ENCODE assay signal across 1 cellular context in the genomic region with DNA sequence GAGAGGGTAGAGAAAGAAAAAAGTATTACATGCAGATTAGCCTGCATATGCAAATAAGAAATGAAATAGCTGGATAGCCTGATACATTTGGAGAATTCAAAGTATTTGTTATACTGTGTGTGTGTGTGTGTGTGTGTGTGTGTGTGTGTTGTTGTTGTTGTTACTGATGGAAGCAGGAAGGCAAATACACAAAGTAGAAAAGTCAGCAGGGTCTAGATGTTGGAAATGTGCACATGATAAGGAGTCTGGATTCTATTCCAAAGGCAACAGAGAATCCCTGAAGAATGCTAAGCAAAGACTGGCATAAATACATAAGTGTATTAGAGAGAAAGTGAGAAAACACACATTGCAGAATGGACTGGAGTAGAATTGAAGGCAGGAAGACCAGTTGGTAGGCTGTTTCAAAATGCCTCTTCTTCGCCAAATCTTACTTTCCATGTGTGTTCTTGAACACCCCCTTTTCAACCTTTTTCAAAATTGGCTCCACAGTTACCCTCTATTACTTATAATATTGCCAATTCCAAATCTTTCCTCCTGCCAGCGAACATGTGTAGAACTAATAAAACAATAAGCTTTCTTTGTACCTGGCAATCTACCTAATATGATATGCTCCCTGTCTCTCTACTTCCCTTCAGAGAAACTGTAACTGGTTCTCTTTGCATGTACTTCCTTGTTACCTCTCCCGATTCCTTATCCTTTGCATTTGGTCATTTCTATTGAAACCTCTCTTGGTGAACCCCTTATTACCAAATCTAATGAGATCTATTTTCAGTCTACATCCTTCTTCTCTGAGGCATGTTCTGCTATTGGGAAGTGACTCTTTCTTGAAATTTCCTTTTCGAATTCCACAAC.
TF ChIP-seq lines count a peak whose summit lies in the region.

No MANE protein-coding gene starts in this region.

TF ChIP-seq in K562, 482 proteins besides CTCF, POLR2A, EP300 and RAD21 (continued from another document and continues in another):
- TF ChIP-seq TAF9B (IDR thresholded peaks at IDR 0.05; ENCODE audit: partially characterized antibody) (no peak), CREB5 (CRISPR knock-in tag; IDR thresholded peaks at IDR 0.05) (no peak), HDAC8 (tag; IDR thresholded peaks at IDR 0.05) (no peak), HLTF (IDR thresholded peaks at IDR 0.05) (peak; percentile 78), JUND (IDR thresholded peaks at IDR 0.05; ENCODE audit: borderline replicate concordance, low read depth, low read length) (no peak), JUND (tag; IDR thresholded peaks at IDR 0.05; ENCODE audit: borderline replicate concordance, low read depth, low read length) (no peak), CTBP1 (IDR thresholded peaks at IDR 0.05; ENCODE audit: borderline replicate concordance) (no peak), CREB1 (IDR thresholded peaks at IDR 0.05) (no peak), CREB1 (CRISPR knock-in tag; IDR thresholded peaks at IDR 0.05) (no peak), ZNF445 (CRISPR knock-in tag; IDR thresholded peaks at IDR 0.05; ENCODE audit: low read depth) (no peak), TAL1 (IDR thresholded peaks at IDR 0.05) (no peak), ZNF232 (CRISPR knock-in tag; IDR thresholded peaks at IDR 0.05) (no peak), HDAC2 (IDR thresholded peaks at IDR 0.05) (no peak; the same call in 1 of the 2 replicates), POLR3A (IDR thresholded peaks at IDR 0.05; ENCODE audit: borderline replicate concordance, extremely low read depth, insufficient read depth, insufficient read length) (no peak), ZNF239 (CRISPR knock-in tag; IDR thresholded peaks at IDR 0.05) (peak; percentile 26; the same call in 1 of the 2 replicates), ZBTB12 (CRISPR knock-in tag; IDR thresholded peaks at IDR 0.05) (no peak), ETV1 (tag; conservative IDR thresholded peaks at IDR 0.05; ENCODE audit: low read depth) (no peak), NFIX (CRISPR knock-in tag; IDR thresholded peaks at IDR 0.05; ENCODE audit: low read depth) (no peak), PRDM10 (IDR thresholded peaks at IDR 0.05; ENCODE audit: partially characterized antibody) (no peak), E4F1 (CRISPR knock-in tag; IDR thresholded peaks at IDR 0.05; ENCODE audit: borderline replicate concordance) (0 out of 2 replicates have a peak, but pooled peaks have one; percentile 53), PPARD (CRISPR knock-in tag; IDR thresholded peaks at IDR 0.05) (no peak), FOXK2 (conservative IDR thresholded peaks at IDR 0.05 in 1 of 2, IDR thresholded peaks at IDR 0.05 in 1 of 2; ENCODE audit: low read depth in 2 of 2) (peak; percentile 82 to 91), IRF1 (CRISPR knock-in tag; IDR thresholded peaks at IDR 0.05; ENCODE audit: borderline replicate concordance) (0 out of 2 replicates have a peak, but pooled peaks have one; percentile 32), POLR2H (tag; IDR thresholded peaks at IDR 0.05; ENCODE audit: low read depth) (peak; percentile 57), KLF16 (IDR thresholded peaks at IDR 0.05) (no peak), KAT2B (IDR thresholded peaks at IDR 0.05; ENCODE audit: low read depth, low read length) (no peak), NR0B1 (IDR thresholded peaks at IDR 0.05; ENCODE audit: partially characterized antibody) (no peak), ZNF133 (CRISPR knock-in tag; IDR thresholded peaks at IDR 0.05) (no peak), KAT8 (IDR thresholded peaks at IDR 0.05; ENCODE audit: low read depth) (no peak; the same call in 1 of the 2 replicates), CBX1 (IDR thresholded peaks at IDR 0.05; ENCODE audit: low read depth) (no peak), SMAD3 (CRISPR knock-in tag; conservative IDR thresholded peaks at IDR 0.05) (no peak), ILK (tag; IDR thresholded peaks at IDR 0.05; ENCODE audit: borderline replicate concordance, low read depth) (no peak), SIX5 (IDR thresholded peaks at IDR 0.05; ENCODE audit: borderline replicate concordance in 1 of 2, insufficient read depth in 1 of 2, low read depth in 1 of 2, low read length in 2 of 2) (no peak), SMAD1 (IDR thresholded peaks at IDR 0.05; ENCODE audit: low read depth, low read length, partially characterized antibody) (no peak), ZNF780A (CRISPR knock-in tag; IDR thresholded peaks at IDR 0.05) (no peak), WHSC1 (IDR thresholded peaks at IDR 0.05; ENCODE audit: low read length) (no peak), TCF3 (CRISPR knock-in tag; IDR thresholded peaks at IDR 0.05) (peak; percentile 21; the same call in 1 of the 2 replicates), HEY1 (CRISPR knock-in tag; IDR thresholded peaks at IDR 0.05; ENCODE audit: borderline replicate concordance) (no peak), RCOR1 (IDR thresholded peaks at IDR 0.05; ENCODE audit: borderline replicate concordance in 1 of 2, low read depth in 2 of 2, low read length in 2 of 2) (no peak), ZNF395 (CRISPR knock-in tag; IDR thresholded peaks at IDR 0.05) (no peak), HMGN3 (IDR thresholded peaks at IDR 0.05; ENCODE audit: borderline replicate concordance, extremely low read depth, insufficient read length, low read depth, low read length) (no peak), ZNF551 (CRISPR knock-in tag; IDR thresholded peaks at IDR 0.05) (no peak), ZNF778 (CRISPR knock-in tag; IDR thresholded peaks at IDR 0.05) (no peak), XRCC4 (IDR thresholded peaks at IDR 0.05; ENCODE audit: extremely low read depth, insufficient read depth, insufficient read length) (no peak), NFE2 (IDR thresholded peaks at IDR 0.05; ENCODE audit: low read depth) (no peak), ESRRA (IDR thresholded peaks at IDR 0.05; ENCODE audit: borderline replicate concordance, low read depth) (no peak), ZKSCAN1 (IDR thresholded peaks at IDR 0.05; ENCODE audit: low read depth, low read length) (no peak), ZNF134 (CRISPR knock-in tag; conservative IDR thresholded peaks at IDR 0.05) (no peak)
- TF ChIP-seq, protein P1, sequence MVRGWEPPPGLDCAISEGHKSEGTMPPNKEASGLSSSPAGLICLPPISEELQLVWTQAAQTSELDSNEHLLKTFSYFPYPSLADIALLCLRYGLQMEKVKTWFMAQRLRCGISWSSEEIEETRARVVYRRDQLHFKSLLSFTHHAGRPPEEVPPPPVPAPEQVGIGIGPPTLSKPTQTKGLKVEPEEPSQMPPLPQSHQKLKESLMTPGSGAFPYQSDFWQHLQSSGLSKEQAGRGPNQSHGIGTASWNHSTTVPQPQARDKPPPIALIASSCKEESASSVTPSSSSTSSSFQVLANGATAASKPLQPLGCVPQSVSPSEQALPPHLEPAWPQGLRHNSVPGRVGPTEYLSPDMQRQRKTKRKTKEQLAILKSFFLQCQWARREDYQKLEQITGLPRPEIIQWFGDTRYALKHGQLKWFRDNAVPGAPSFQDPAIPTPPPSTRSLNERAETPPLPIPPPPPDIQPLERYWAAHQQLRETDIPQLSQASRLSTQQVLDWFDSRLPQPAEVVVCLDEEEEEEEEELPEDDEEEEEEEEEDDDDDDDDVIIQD (CRISPR knock-in tag; IDR thresholded peaks at IDR 0.05), result no peak
- TF ChIP-seq, protein P2, sequence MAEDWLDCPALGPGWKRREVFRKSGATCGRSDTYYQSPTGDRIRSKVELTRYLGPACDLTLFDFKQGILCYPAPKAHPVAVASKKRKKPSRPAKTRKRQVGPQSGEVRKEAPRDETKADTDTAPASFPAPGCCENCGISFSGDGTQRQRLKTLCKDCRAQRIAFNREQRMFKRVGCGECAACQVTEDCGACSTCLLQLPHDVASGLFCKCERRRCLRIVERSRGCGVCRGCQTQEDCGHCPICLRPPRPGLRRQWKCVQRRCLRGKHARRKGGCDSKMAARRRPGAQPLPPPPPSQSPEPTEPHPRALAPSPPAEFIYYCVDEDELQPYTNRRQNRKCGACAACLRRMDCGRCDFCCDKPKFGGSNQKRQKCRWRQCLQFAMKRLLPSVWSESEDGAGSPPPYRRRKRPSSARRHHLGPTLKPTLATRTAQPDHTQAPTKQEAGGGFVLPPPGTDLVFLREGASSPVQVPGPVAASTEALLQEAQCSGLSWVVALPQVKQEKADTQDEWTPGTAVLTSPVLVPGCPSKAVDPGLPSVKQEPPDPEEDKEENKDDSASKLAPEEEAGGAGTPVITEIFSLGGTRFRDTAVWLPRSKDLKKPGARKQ (CRISPR knock-in tag; IDR thresholded peaks at IDR 0.05), result no peak
